8 cellular contexts compared by ENCODE assay signal in genomic region chr10:36888925-36889573, GRCh38.
DNase-seq lines count a peak whose midpoint lies in the region; ATAC-seq and TF ChIP-seq lines count a peak whose summit lies in the region.

No MANE protein-coding gene starts in this region.

- H3K27me3 ChIP-seq in HL-60 (ENCODE audit: insufficient read depth, poor library complexity, severe bottlenecking): no peaks in the 10 kb centered on the region
- H3K27me3 ChIP-seq in SK-N-SH (ENCODE audit: insufficient read depth): no peaks in the 10 kb centered on the region
- no peaks in the 10 kb centered on the region for H3K27me3 ChIP-seq in mammary epithelial cell (ENCODE audit: insufficient read depth, low read length)
- no peaks in the 10 kb centered on the region for H3K27me3 ChIP-seq in trophoblast cell (ENCODE audit: insufficient read depth, low read length)

- H3K27ac Mint-ChIP-seq in mesothelial cell of epicardium: no peak overlapping the region

- H3K27ac ChIP-seq in HL-60 (replicated peaks) (no peak overlapping the region), SK-N-SH (ENCODE audit: low read depth in 2 of 2, low read length in 1 of 2) (no peak overlapping the region), mammary epithelial cell (ENCODE audit: insufficient read depth, low read depth, low read length) (no peak overlapping the region), trophoblast cell (ENCODE audit: low read depth, low read length) (no peak overlapping the region)

- TF ChIP-seq CTCF in HL-60 (IDR thresholded peaks at IDR 0.05; ENCODE audit: insufficient read depth, low read length) (peak; percentile 40), SK-N-SH (IDR thresholded peaks at IDR 0.05) (peak; percentile 49), mammary epithelial cell (conservative IDR thresholded peaks at IDR 0.05 in 1 of 2, IDR thresholded peaks at IDR 0.05 in 1 of 2; ENCODE audit: extremely low read depth in 1 of 2, insufficient read depth in 1 of 2, low read depth in 1 of 2, low read length in 2 of 2) (peak; percentile 34 to 36), mesothelial cell of epicardium (IDR thresholded peaks at IDR 0.05; ENCODE audit: unreplicated experiment) (no peak), omental fat pad (IDR thresholded peaks at IDR 0.05) (no peak)

- ATAC-seq in GM19035 (IDR thresholded peaks at IDR 0.05; ENCODE audit: unreplicated experiment): peak; percentile 87
- no peak for ATAC-seq in omental fat pad (ENCODE audit: low FRiP score)

- no peak overlapping the region for H4K8ac ChIP-seq in trophoblast cell (ENCODE audit: low read depth, low read length)

- no peak for TF ChIP-seq EP300 in SK-N-SH (IDR thresholded peaks at IDR 0.05; ENCODE audit: borderline replicate concordance in 1 of 2, low read depth in 1 of 2, low read length in 1 of 2)

- H2AFZ ChIP-seq in SK-N-SH (ENCODE audit: low read depth) (no peak overlapping the region), mammary epithelial cell (ENCODE audit: low read depth, low read length) (no peak overlapping the region), trophoblast cell (ENCODE audit: insufficient read depth, low read length, poor library complexity) (no peak overlapping the region)

- no peak overlapping the region for H3K4me3 Mint-ChIP-seq in mesothelial cell of epicardium

- H3K9ac ChIP-seq in SK-N-SH (no peak overlapping the region), mammary epithelial cell (ENCODE audit: insufficient read depth, low read length) (no peak overlapping the region), trophoblast cell (ENCODE audit: low read length) (no peak overlapping the region)

- CTCF ChIA-PET in SK-N-SH (lab: Yijun Ruan, JAX) (interaction anchor here (0.7 to 2.7 kb wide), 5 partner anchors 8 to 1251 kb away, joined by 3 to 11 read pairs (median 3); no protein-coding TSS in a partner anchor), mammary epithelial cell (lab: Charles Lee; ENCODE audit: low non-redundant PET) (no interaction called here)

- H3K14ac ChIP-seq in trophoblast cell (ENCODE audit: low read length): no peak overlapping the region

- H3K9me3 Mint-ChIP-seq in mesothelial cell of epicardium: peaks cover 11% of the 10 kb centered on the region

- H3K4me1 ChIP-seq in SK-N-SH (ENCODE audit: control insufficient read depth in 1 of 2, insufficient read depth in 2 of 2, low read depth in 1 of 2, low read length in 1 of 2) (peaks cover 0 to 2% of the 10 kb centered on the region in 2 experiments; a peak in 1 of 4 replicates), mammary epithelial cell (ENCODE audit: insufficient read depth, low read length) (no peaks in the 10 kb centered on the region), trophoblast cell (ENCODE audit: control insufficient read depth in 1 of 2, insufficient read depth in 2 of 2, low read length in 2 of 2) (no peaks in the 10 kb centered on the region)

- TF ChIP-seq RAD21 in SK-N-SH (IDR thresholded peaks at IDR 0.05; ENCODE audit: low read length): peak; percentile 68

- H2BK5ac ChIP-seq in trophoblast cell (ENCODE audit: low read depth, low read length, poor library complexity): no peak overlapping the region

- H2BK120ac ChIP-seq in trophoblast cell (ENCODE audit: insufficient read depth, low read length, poor library complexity): no peak overlapping the region

- H3K4ac ChIP-seq in trophoblast cell (ENCODE audit: low read depth, low read length): no peak overlapping the region

- H3K9me3 ChIP-seq in SK-N-SH (no peaks in the 10 kb centered on the region), mammary epithelial cell (replicated peaks; ENCODE audit: insufficient read depth, low read length) (no peaks in the 10 kb centered on the region), trophoblast cell (ENCODE audit: insufficient read depth, low read depth, low read length) (peaks cover 11% of the 10 kb centered on the region)

- no peak overlapping the region for H3K18ac ChIP-seq in trophoblast cell (ENCODE audit: low read length)

- H4K20me1 ChIP-seq in SK-N-SH (ENCODE audit: insufficient read depth): no peaks in the 10 kb centered on the region
- H4K20me1 ChIP-seq in mammary epithelial cell (ENCODE audit: insufficient read depth, low read length): no peaks in the 10 kb centered on the region

- H4K12ac ChIP-seq in trophoblast cell (ENCODE audit: low read depth, low read length): no peak overlapping the region

- POLR2A ChIA-PET in SK-N-SH (lab: Yijun Ruan, JAX): no interaction called here

- H3K36me3 Mint-ChIP-seq in mesothelial cell of epicardium: no peaks in the 10 kb centered on the region

- H3K79me1 ChIP-seq in trophoblast cell (ENCODE audit: low read length): no peaks in the 10 kb centered on the region

- no peaks in the 10 kb centered on the region for H3K36me3 ChIP-seq in SK-N-SH (replicated peaks in 1 of 2; ENCODE audit: control insufficient read depth in 1 of 2, insufficient read depth in 2 of 2, low read length in 1 of 2)
- no peaks in the 10 kb centered on the region for H3K36me3 ChIP-seq in mammary epithelial cell (ENCODE audit: insufficient read depth, low read length)
- H3K36me3 ChIP-seq in trophoblast cell (ENCODE audit: control insufficient read depth in 1 of 2, insufficient read depth in 2 of 2, low read length in 2 of 2): no peaks in the 10 kb centered on the region

- in situ Hi-C loops in mammary epithelial cell (cut with MboI; ENCODE audit: low sequenced_read_pairs in 2 of 2): loop anchor here in 1 of 2 donors (10.0 to 25.0 kb wide), 2 partner anchors 1254 to 1652 kb away; no protein-coding TSS in a partner anchor

- H3K4me3 ChIP-seq in HL-60 (replicated peaks; ENCODE audit: insufficient read depth, low read length) (no peak overlapping the region), SK-N-SH (ENCODE audit: low read depth in 2 of 2, low read length in 1 of 2) (no peak overlapping the region; a peak in 1 of 4 replicates), mammary epithelial cell (replicated peaks in 1 of 3; ENCODE audit: insufficient read depth in 1 of 3, low read depth in 2 of 3, low read length in 3 of 3) (no peak overlapping the region), trophoblast cell (ENCODE audit: low read depth, low read length) (no peak overlapping the region)

- H3K4me2 ChIP-seq in SK-N-SH: no peak overlapping the region
- H3K4me2 ChIP-seq in mammary epithelial cell (ENCODE audit: insufficient read depth, low read depth, low read length): no peak overlapping the region
- no peak overlapping the region for H3K4me2 ChIP-seq in trophoblast cell (ENCODE audit: low read length)

- H2AK5ac ChIP-seq in trophoblast cell (ENCODE audit: low read length): no peak overlapping the region

- intact Hi-C loops in mammary epithelial cell (cut with micrococcal nuclease): loop anchor here (2.0 kb wide), 1 partner anchor 866 kb away; no protein-coding TSS in a partner anchor

- 36% methylated on average over 6 of the region's 6 CpGs for WGBS in SK-N-SH (ENCODE audit: low lambda C conversion rate)
- WGBS in mammary epithelial cell (ENCODE audit: low coverage, missing lambda C conversion rate): 49% methylated on average over 6 of the region's 6 CpGs
- 100% methylated on average over 1 of the region's 6 CpGs for WGBS in trophoblast cell (ENCODE audit: extremely low coverage, insufficient coverage, insufficient read length)

- no peak overlapping the region for H4K91ac ChIP-seq in trophoblast cell (ENCODE audit: low read depth, low read length)

- no peaks in the 10 kb centered on the region for H3K9me2 ChIP-seq in SK-N-SH

- no peaks in the 10 kb centered on the region for H3F3A ChIP-seq in SK-N-SH (replicated peaks; ENCODE audit: insufficient read depth)

- dilution Hi-C loops in mammary epithelial cell (cut with HindIII; ENCODE audit: low sequenced_read_pairs): no loop called here

- H2BK12ac ChIP-seq in trophoblast cell (ENCODE audit: low read length): no peak overlapping the region

- no TSS peak for BruUV-seq in mammary epithelial cell (replicated peaks; lab: Mats Ljungman, UMichigan)

- no peaks in the 10 kb centered on the region for H3K79me2 ChIP-seq in SK-N-SH (ENCODE audit: insufficient read depth)
- H3K79me2 ChIP-seq in mammary epithelial cell (ENCODE audit: insufficient read depth, low read length): no peaks in the 10 kb centered on the region
- no peaks in the 10 kb centered on the region for H3K79me2 ChIP-seq in trophoblast cell (ENCODE audit: control insufficient read depth, insufficient read depth, low read length, poor library complexity)

- peak; percentile 27 for DNase-seq in CMK (ENCODE audit: low read depth)
- peak; percentile 18 to 51 for DNase-seq in HL-60 (ENCODE audit: low read depth in 1 of 2, low spot score in 1 of 2)
- DNase-seq in SK-N-SH: peak; percentile 36
- DNase-seq in mammary epithelial cell: peak; percentile 31
- DNase-seq in trophoblast cell: peak; percentile 20 to 81
- DNase-seq in mesothelial cell of epicardium (ENCODE audit: low spot score in 2 of 2, unreplicated experiment in 2 of 2): no peak
- DNase-seq in omental fat pad (ENCODE audit: low spot score): no peak

- no peaks in the 10 kb centered on the region for H3K4me1 Mint-ChIP-seq in mesothelial cell of epicardium

- H3K27me3 Mint-ChIP-seq in mesothelial cell of epicardium (ENCODE audit: low read depth): no peaks in the 10 kb centered on the region

- H3K23ac ChIP-seq in trophoblast cell (ENCODE audit: low read length): no peak overlapping the region

TF ChIP-seq in SK-N-SH, 30 proteins besides CTCF, POLR2A, EP300 and RAD21:
- no peak for TF ChIP-seq MEF2A (IDR thresholded peaks at IDR 0.05; ENCODE audit: borderline replicate concordance, low read depth)
- TF ChIP-seq FOSL2 (IDR thresholded peaks at IDR 0.05; ENCODE audit: borderline replicate concordance, low read depth): no peak
- TF ChIP-seq POLR2AphosphoS5 (IDR thresholded peaks at IDR 0.05; ENCODE audit: low read depth, low read length): no peak
- TF ChIP-seq SMC3 (IDR thresholded peaks at IDR 0.05; ENCODE audit: low read depth, low read length): peak; percentile 23; the same call in 1 of the 2 replicates
- TF ChIP-seq EZH2phosphoT487 (IDR thresholded peaks at IDR 0.05; ENCODE audit: borderline replicate concordance, low read depth): no peak
- no peak for TF ChIP-seq RFX5 (IDR thresholded peaks at IDR 0.05; ENCODE audit: low read length)
- TF ChIP-seq TCF12 (IDR thresholded peaks at IDR 0.05): no peak
- TF ChIP-seq YY1 (IDR thresholded peaks at IDR 0.05; ENCODE audit: low read depth): no peak

Comparison
In these comparisons a context has a peak if more than half of its experiments do, and no peak if none do; other contexts are left out.
1. DNase-seq: peak in CMK (single experiment), HL-60 (2 of 2), SK-N-SH (single experiment), mammary epithelial cell (single experiment) and trophoblast cell (2 of 2); none in mesothelial cell of epicardium (0 of 2) and omental fat pad (single experiment).
2. CTCF ChIP-seq: peak in HL-60 (single experiment), SK-N-SH (single experiment) and mammary epithelial cell (2 of 2); none in mesothelial cell of epicardium (single experiment) and omental fat pad (0 of 3).